Comparison of ENCODE assay signal across 11 cellular contexts in the genomic region with DNA sequence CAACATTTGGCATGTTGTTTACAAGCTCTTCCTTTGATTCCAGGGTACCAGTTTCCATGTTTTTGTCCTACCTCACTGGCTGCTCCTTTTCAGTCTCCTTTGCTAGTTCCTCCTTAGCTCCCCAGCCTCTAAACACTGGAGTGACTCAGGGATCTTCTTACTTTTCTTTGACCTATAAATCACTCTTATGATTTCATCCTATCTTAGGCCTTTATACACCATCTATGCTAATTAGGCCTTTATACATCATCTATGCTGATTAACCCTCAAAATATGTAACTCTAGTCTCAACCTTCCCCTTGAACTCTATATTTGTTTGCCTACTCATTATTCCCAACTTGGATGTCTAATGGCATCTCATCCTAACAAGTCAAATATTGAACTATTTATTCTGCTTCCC. TPM values are rescaled to one million over a fixed set of nuclear protein-coding genes. Genes with fewer than 3 reads are reported as not detected.
DNase-seq lines count a peak whose midpoint lies in the region; ATAC-seq and TF ChIP-seq lines count a peak whose summit lies in the region.
"Had no signal": no experiment of that assay in that cellular context is flagged by ENCODE, and none has a peak within 500 bp of the region (broad histone marks: within the 10 kb centered on the region; RNA-seq: fewer than 3 reads in every experiment).

No MANE protein-coding gene starts in this region.

- H3K27me3 ChIP-seq in ascending aorta = no peaks in the 10 kb centered on the region

- H3K4me3 Mint-ChIP-seq in activated T-helper 2 cell treated with anti-CD3 and anti-CD28 coated beads, Interferon-gamma antibody, Interleukin-2, Interleukin-4, amounts not matched to agents 10 μg/mL and 5 μg/mL and 100 μg/mL, durations not matched to agents 14 hours and 24 hours and 36 hours (ENCODE audit: low read depth) = no peak overlapping the region

- ATAC-seq in GM19397 (IDR thresholded peaks at IDR 0.05; ENCODE audit: unreplicated experiment) = no peak

- DNase-seq in AG09319 (ENCODE audit: extremely low read depth, low read depth) (peak; percentile 49), H4 (ENCODE audit: low spot score) (peak; percentile 19), foreskin melanocyte (peak; percentile 12), ascending aorta (ENCODE audit: low spot score in 2 of 2) (no peak), NCI-H128 (lab: John Stamatoyannopoulos, UW; ENCODE audit: unreplicated experiment) (no peak)
- DNase-seq in activated T-helper 2 cell treated with anti-CD3 and anti-CD28 coated beads, Interferon-gamma antibody, Interleukin-2, Interleukin-4, amounts not matched to agents 10 μg/mL and 5 μg/mL and 100 μg/mL, durations not matched to agents 14 hours and 24 hours and 36 hours (ENCODE audit: low spot score) = no peak
- DNase-seq in activated CD8-positive, alpha-beta memory T cell treated with anti-CD3 and anti-CD28 coated beads for 24 hours = no peak
- DNase-seq: GF-D8, head of caudate nucleus, NCI-H187 treated with DMSO at 0.1 percent for 48 hours had no signal

- H3K4me1 Mint-ChIP-seq in activated T-helper 2 cell treated with anti-CD3 and anti-CD28 coated beads, Interferon-gamma antibody, Interleukin-2, Interleukin-4, amounts not matched to agents 10 μg/mL and 5 μg/mL and 100 μg/mL, durations not matched to agents 14 hours and 24 hours and 36 hours (ENCODE audit: low read depth) = peaks cover 63% of the 10 kb centered on the region

- peak overlapping the region; percentile 67 for H3K27ac Mint-ChIP-seq in activated T-helper 2 cell treated with anti-CD3 and anti-CD28 coated beads, Interferon-gamma antibody, Interleukin-2, Interleukin-4, amounts not matched to agents 10 μg/mL and 5 μg/mL and 100 μg/mL, durations not matched to agents 14 hours and 24 hours and 36 hours

- TF ChIP-seq CTCF in AG09319 (IDR thresholded peaks at IDR 0.05; ENCODE audit: low read depth, low read length) (no peak), ascending aorta (IDR thresholded peaks at IDR 0.05) (no peak)

- H3K27me3 Mint-ChIP-seq in activated T-helper 2 cell treated with anti-CD3 and anti-CD28 coated beads, Interferon-gamma antibody, Interleukin-2, Interleukin-4, amounts not matched to agents 10 μg/mL and 5 μg/mL and 100 μg/mL, durations not matched to agents 14 hours and 24 hours and 36 hours (ENCODE audit: low read depth) = no peaks in the 10 kb centered on the region

- H3K4me1 ChIP-seq in ascending aorta = peaks cover 0 to 19% of the 10 kb centered on the region in 2 donors

- no peak overlapping the region for H3K4me3 ChIP-seq in ascending aorta

- no peaks in the 10 kb centered on the region for H3K9me3 Mint-ChIP-seq in activated T-helper 2 cell treated with anti-CD3 and anti-CD28 coated beads, Interferon-gamma antibody, Interleukin-2, Interleukin-4, amounts not matched to agents 10 μg/mL and 5 μg/mL and 100 μg/mL, durations not matched to agents 14 hours and 24 hours and 36 hours

- intact Hi-C loops in activated T-helper 2 cell treated with anti-CD3 and anti-CD28 coated beads, Interferon-gamma antibody, Interleukin-2, Interleukin-4, amounts not matched to agents 10 μg/mL and 5 μg/mL and 100 μg/mL, durations not matched to agents 14 hours and 24 hours and 36 hours (cut with micrococcal nuclease) = no loop called here
- intact Hi-C loops in ascending aorta (cut with DNase I) = no loop called here

- H3K27ac ChIP-seq in ascending aorta = no peak overlapping the region

- H3K36me3 Mint-ChIP-seq in activated T-helper 2 cell treated with anti-CD3 and anti-CD28 coated beads, Interferon-gamma antibody, Interleukin-2, Interleukin-4, amounts not matched to agents 10 μg/mL and 5 μg/mL and 100 μg/mL, durations not matched to agents 14 hours and 24 hours and 36 hours (ENCODE audit: low read depth) = peaks cover 75% of the 10 kb centered on the region

- H3K9me3 ChIP-seq in ascending aorta = no peaks in the 10 kb centered on the region

- H3K36me3 ChIP-seq in ascending aorta = no peaks in the 10 kb centered on the region

RNA-seq across cellular contexts. Expression of a gene that starts 9.5 kb away (rescaled TPM):
- total RNA-seq in H4 (2014; rRNA removed; shearing (Covaris generic)) = 132 and 152 TPM in 2 replicates
- 52.7 and 61.6 TPM in 2 replicates for total RNA-seq in activated T-helper 2 cell treated with anti-CD3 and anti-CD28 coated beads, Interferon-gamma antibody, Interleukin-2, Interleukin-4, amounts not matched to agents 10 μg/mL and 5 μg/mL and 100 μg/mL, durations not matched to agents 14 hours and 24 hours and 36 hours
- total RNA-seq in ascending aorta = 54.8 TPM

RNA-seq across cellular contexts. Expression of a gene that starts 31.5 kb away (rescaled TPM):
- 526 and 652 TPM in 2 replicates for total RNA-seq in H4 (2014; rRNA removed; shearing (Covaris generic))
- 529 and 542 TPM in 2 replicates for total RNA-seq in activated T-helper 2 cell treated with anti-CD3 and anti-CD28 coated beads, Interferon-gamma antibody, Interleukin-2, Interleukin-4, amounts not matched to agents 10 μg/mL and 5 μg/mL and 100 μg/mL, durations not matched to agents 14 hours and 24 hours and 36 hours
- total RNA-seq in ascending aorta = 360 TPM

Comparison
In these comparisons a context has a peak if more than half of its experiments do, and no peak if none do; other contexts are left out.
1. DNase-seq: peak in AG09319 (single experiment), H4 (single experiment) and foreskin melanocyte (single experiment); none in activated T-helper 2 cell treated with anti-CD3 and anti-CD28 coated beads, Interferon-gamma antibody, Interleukin-2, Interleukin-4, amounts not matched to agents 10 μg/mL and 5 μg/mL and 100 μg/mL, durations not matched to agents 14 hours and 24 hours and 36 hours (single experiment), ascending aorta (0 of 2), activated CD8-positive, alpha-beta memory T cell treated with anti-CD3 and anti-CD28 coated beads for 24 hours (single experiment) and NCI-H128 (single experiment).